6 cellular contexts compared by ENCODE assay signal in genomic region chr16:90100790-90101189, GRCh38. TPM values are rescaled to one million over a fixed set of nuclear protein-coding genes. Genes with fewer than 3 reads are reported as not detected.
"Had no signal": no experiment of that assay in that cellular context is flagged by ENCODE, and none has a peak within 500 bp of the region (broad histone marks: within the 10 kb centered on the region; RNA-seq: fewer than 3 reads in every experiment).

No MANE protein-coding gene starts in this region.

RNA-seq across cellular contexts. Expression of gene PRDM7, which starts 23.7 kb away (rescaled TPM):
- total RNA-seq: HT-29, NCI-H460, PC-9, Peyer's patch, RPMI7951 had no signal
- polyA plus RNA-seq: SK-N-SH had no signal
